8 cellular contexts compared by ENCODE assay signal in genomic region chr21:25421327-25422028, GRCh38.
A peak's percentile ranks its signal among the peaks of the same experiment; 100 is the strongest.
DNase-seq lines count a peak whose midpoint lies in the region; ATAC-seq lines count a peak whose summit lies in the region.

No MANE protein-coding gene starts in this region.

- H3K27ac Mint-ChIP-seq in stimulated activated naive B cell treated with anti-CD40 and anti-IgM and Interleukin-4, amounts not matched to agents 10 μg/mL and 1 μg/mL and 100 μg/mL, for 72 hours: peak overlapping the region; percentile 97

- H3K27me3 Mint-ChIP-seq in stimulated activated naive B cell treated with anti-CD40 and anti-IgM and Interleukin-4, amounts not matched to agents 10 μg/mL and 1 μg/mL and 100 μg/mL, for 72 hours: no peaks in the 10 kb centered on the region

- DNase-seq in EL (peak; percentile 68), RKO (ENCODE audit: low spot score) (peak; percentile 6), kidney glomerular epithelial cell (lab: John Stamatoyannopoulos, UW) (peak; percentile 76), 8988T (no peak)
- DNase-seq in activated T-helper 9 cell treated with anti-CD3 and anti-CD28 coated beads, Interleukin-2, amount 50 U/mL, for 16 hours (ENCODE audit: low read depth): peak; percentile 32
- DNase-seq in stimulated activated naive B cell treated with anti-CD40 and anti-IgM and Interleukin-4, amounts not matched to agents 10 μg/mL and 1 μg/mL and 100 μg/mL, for 72 hours: peak; percentile 69

- peak overlapping the region; percentile 82 to 86 for H3K4me3 Mint-ChIP-seq in stimulated activated naive B cell treated with anti-CD40 and anti-IgM and Interleukin-4, amounts not matched to agents 10 μg/mL and 1 μg/mL and 100 μg/mL, for 72 hours

- H3K4me1 Mint-ChIP-seq in stimulated activated naive B cell treated with anti-CD40 and anti-IgM and Interleukin-4, amounts not matched to agents 10 μg/mL and 1 μg/mL and 100 μg/mL, for 72 hours: peaks cover 26 to 78% of the 10 kb centered on the region in 2 donors

- H3K9me3 Mint-ChIP-seq in stimulated activated naive B cell treated with anti-CD40 and anti-IgM and Interleukin-4, amounts not matched to agents 10 μg/mL and 1 μg/mL and 100 μg/mL, for 72 hours: no peaks in the 10 kb centered on the region

- ATAC-seq in GM19467 (IDR thresholded peaks at IDR 0.05; ENCODE audit: unreplicated experiment) (peak; percentile 63), HG03521 (IDR thresholded peaks at IDR 0.05; ENCODE audit: unreplicated experiment) (peak; percentile 69)
- ATAC-seq in stimulated activated naive B cell treated with anti-CD40 and anti-IgM and Interleukin-4, amounts not matched to agents 10 μg/mL and 1 μg/mL and 100 μg/mL, for 72 hours (replicated peaks): peak; percentile 79 to 82

- peaks cover 12 to 42% of the 10 kb centered on the region in 2 donors for H3K36me3 Mint-ChIP-seq in stimulated activated naive B cell treated with anti-CD40 and anti-IgM and Interleukin-4, amounts not matched to agents 10 μg/mL and 1 μg/mL and 100 μg/mL, for 72 hours
